ENCODE assay signal across 9 cellular contexts in genomic region chr13:32669030-32669646, GRCh38.
DNase-seq lines count a peak whose midpoint lies in the region; ATAC-seq and TF ChIP-seq lines count a peak whose summit lies in the region.
"Had no signal": no experiment of that assay in that cellular context is flagged by ENCODE, and none has a peak within 500 bp of the region (broad histone marks: within the 10 kb centered on the region; RNA-seq: fewer than 3 reads in every experiment).

No MANE protein-coding gene starts in this region.

- H3K27ac Mint-ChIP-seq in activated CD8-positive, alpha-beta T cell treated with anti-CD3 and anti-CD28 coated beads, Interleukin-2, amount 10 ng/mL, durations not matched to agents 7 days and 5 days: no peak overlapping the region

- TF ChIP-seq CTCF in AG09319 (IDR thresholded peaks at IDR 0.05; ENCODE audit: low read depth, low read length) (peak; percentile 67), GM12874 (IDR thresholded peaks at IDR 0.05; ENCODE audit: insufficient read depth, low read depth, low read length) (peak; percentile 57), upper lobe of left lung (IDR thresholded peaks at IDR 0.05) (peak; percentile 32 to 63 (median 44))

- H3K9me3 Mint-ChIP-seq in activated CD8-positive, alpha-beta T cell treated with anti-CD3 and anti-CD28 coated beads, Interleukin-2, amount 10 ng/mL, durations not matched to agents 7 days and 5 days (ENCODE audit: insufficient read depth): no peaks in the 10 kb centered on the region

- POLR2A ChIA-PET in activated CD8-positive, alpha-beta T cell treated with anti-CD3 and anti-CD28 coated beads, Interleukin-2, amount 10 ng/mL, durations not matched to agents 7 days and 5 days (lab: Charles Lee): no interaction called here

- H3K9me3 ChIP-seq in upper lobe of left lung: no peaks in the 10 kb centered on the region

- CTCF ChIA-PET in activated CD8-positive, alpha-beta T cell treated with anti-CD3 and anti-CD28 coated beads, Interleukin-2, amount 10 ng/mL, durations not matched to agents 7 days and 5 days (lab: Charles Lee): interaction anchor here (0.6 to 4.5 kb wide), 35 partner anchors 9 to 1049 kb away, joined by 3 to 29 read pairs (median 4); partner anchors contain the start of gene PDS5B

- TF ChIP-seq POLR2A in upper lobe of left lung (IDR thresholded peaks at IDR 0.05): no peak

- DNase-seq in AG09319 (ENCODE audit: extremely low read depth, low read depth) (peak; percentile 20), NCI-H2081 (lab: John Stamatoyannopoulos, UW) (peak; percentile 33 to 48), iPS-NIHi7 (ENCODE audit: extremely low spot score) (peak; percentile 31), upper lobe of left lung (no peak)
- DNase-seq in activated CD8-positive, alpha-beta T cell treated with anti-CD3 and anti-CD28 coated beads, Interleukin-2, amount 10 ng/mL, durations not matched to agents 7 days and 5 days: peak; percentile 26
- DNase-seq: left cardiac atrium had no signal

- H3K4me3 Mint-ChIP-seq in activated CD8-positive, alpha-beta T cell treated with anti-CD3 and anti-CD28 coated beads, Interleukin-2, amount 10 ng/mL, durations not matched to agents 7 days and 5 days: no peak overlapping the region

- no peak for TF ChIP-seq EP300 in upper lobe of left lung (IDR thresholded peaks at IDR 0.05)

- no peaks in the 10 kb centered on the region for H3K4me1 Mint-ChIP-seq in activated CD8-positive, alpha-beta T cell treated with anti-CD3 and anti-CD28 coated beads, Interleukin-2, amount 10 ng/mL, durations not matched to agents 7 days and 5 days (ENCODE audit: low read depth)

- H3K4me3 ChIP-seq in upper lobe of left lung: no peak overlapping the region

- WGBS in upper lobe of left lung, 2 donors: 74% methylated on average over 3 of the region's 3 CpGs

- ATAC-seq in activated CD8-positive, alpha-beta T cell treated with anti-CD3 and anti-CD28 coated beads, Interleukin-2, amount 10 ng/mL, durations not matched to agents 7 days and 5 days: peak; percentile 44
- ATAC-seq in upper lobe of left lung (ENCODE audit: low FRiP score in 2 of 2): peak in 1 of 2 donors; percentile 60
- ATAC-seq in HG02642 (IDR thresholded peaks at IDR 0.05; ENCODE audit: poor library complexity, unreplicated experiment): no peak
- ATAC-seq in GM21367 (IDR thresholded peaks at IDR 0.05; ENCODE audit: unreplicated experiment): no peak

- H3K4me1 ChIP-seq in upper lobe of left lung: no peaks in the 10 kb centered on the region

- no peak overlapping the region for H3K27ac ChIP-seq in upper lobe of left lung

- peaks cover 44% of the 10 kb centered on the region for H3K36me3 Mint-ChIP-seq in activated CD8-positive, alpha-beta T cell treated with anti-CD3 and anti-CD28 coated beads, Interleukin-2, amount 10 ng/mL, durations not matched to agents 7 days and 5 days (ENCODE audit: low read depth)

- H3K36me3 ChIP-seq in upper lobe of left lung: peaks cover 0 to 7% (median 0%) of the 10 kb centered on the region in 4 donors

- H3K27me3 Mint-ChIP-seq in activated CD8-positive, alpha-beta T cell treated with anti-CD3 and anti-CD28 coated beads, Interleukin-2, amount 10 ng/mL, durations not matched to agents 7 days and 5 days (ENCODE audit: low read depth): no peaks in the 10 kb centered on the region

- no peaks in the 10 kb centered on the region for H3K27me3 ChIP-seq in upper lobe of left lung

Comparison
In these comparisons a context has a peak if more than half of its experiments do, and no peak if none do; other contexts are left out.
1. DNase-seq: peak in AG09319 (single experiment), NCI-H2081 (2 of 2), activated CD8-positive, alpha-beta T cell treated with anti-CD3 and anti-CD28 coated beads, Interleukin-2, amount 10 ng/mL, durations not matched to agents 7 days and 5 days (single experiment) and iPS-NIHi7 (single experiment); none in upper lobe of left lung (0 of 2).
2. Peak in every context shown above with its lines, with median percentiles within 50 percentile points of each other: CTCF ChIP-seq.